Comparison of ENCODE assay signal across 16 cellular contexts in genomic region chr15:66117841-66118240, GRCh38.
DNase-seq lines count a peak whose midpoint lies in the region; TF ChIP-seq lines count a peak whose summit lies in the region.
"Had no signal": no experiment of that assay in that cellular context is flagged by ENCODE, and none has a peak within 500 bp of the region (broad histone marks: within the 10 kb centered on the region; RNA-seq: fewer than 3 reads in every experiment).

No MANE protein-coding gene starts in this region.

- no peak overlapping the region for H3K23ac ChIP-seq in H9 (ENCODE audit: insufficient read length, low read depth, low read length)

- no peaks in the 10 kb centered on the region; a peak in 1 of 5 replicates for H3K9me3 Mint-ChIP-seq in H9
- H3K9me3 Mint-ChIP-seq: CD8-positive, alpha-beta T cell had no signal

- no peak overlapping the region for H3K9ac ChIP-seq in H9 (ENCODE audit: extremely low read depth, insufficient read length, low read length)
- H3K9ac ChIP-seq: BLaER1 had no signal

- H3K23me2 ChIP-seq in H9 (ENCODE audit: insufficient read length, low read depth, low read length, poor library complexity, severe bottlenecking), result no peaks in the 10 kb centered on the region

- H4K5ac ChIP-seq in H9 (ENCODE audit: insufficient read length, low read depth, low read length), result no peak overlapping the region

- H4K20me1 ChIP-seq in H9 (ENCODE audit: control insufficient read depth, insufficient read depth, insufficient read length), result no peaks in the 10 kb centered on the region
- H4K20me1 ChIP-seq: BLaER1 had no signal

- no peak overlapping the region for H4K8ac ChIP-seq in H9 (replicated peaks; ENCODE audit: insufficient read length, low read depth, low read length)

- H2AK5ac ChIP-seq in H9 (ENCODE audit: insufficient read length, low read length), result no peak overlapping the region

- H3K27me3 Mint-ChIP-seq in H9 (ENCODE audit: low read depth), result peaks cover 4% of the 10 kb centered on the region

- H3K79me1 ChIP-seq in H9 (ENCODE audit: insufficient read depth, low read depth, low read length, poor library complexity, severe bottlenecking), result no peaks in the 10 kb centered on the region

- DNase-seq in H9, result no peak
- DNase-seq in inferior parietal cortex (ENCODE audit: extremely low spot score), result peak; percentile 51
- peak; percentile 55 for DNase-seq in putamen (ENCODE audit: low spot score)
- DNase-seq in NCI-H446 (lab: John Stamatoyannopoulos, UW), result no peak
- DNase-seq in OCI-M2 (lab: John Stamatoyannopoulos, UW; ENCODE audit: unreplicated experiment), result no peak
- DNase-seq in stimulated activated CD4-positive, alpha-beta T cell treated with anti-CD3 and anti-CD28 coated beads, Interleukin-4, amount 100 ng/mL, for 4 hours, result no peak
- DNase-seq: Caco-2; CD4-positive, CD25-positive, alpha-beta regulatory T cell; CD8-positive, alpha-beta T cell; DMS153; DND-41; GOT3; HCEC 1CT had no signal

- no peaks in the 10 kb centered on the region for H3K36me3 Mint-ChIP-seq in H9 (ENCODE audit: insufficient read depth in 1 of 3, low read depth in 3 of 3)
- H3K36me3 Mint-ChIP-seq: CD4-positive, CD25-positive, alpha-beta regulatory T cell; CD8-positive, alpha-beta T cell had no signal

- H2BK12ac ChIP-seq in H9 (ENCODE audit: insufficient read length, low read depth, low read length), result no peak overlapping the region

- H3K14ac ChIP-seq in H9 (ENCODE audit: insufficient read depth, low read length), result no peak overlapping the region

- H2BK15ac ChIP-seq in H9 (ENCODE audit: low read depth, low read length), result no peak overlapping the region

- no peak overlapping the region for H2BK20ac ChIP-seq in H9 (ENCODE audit: low read depth, low read length, poor library complexity, severe bottlenecking)

- no peaks in the 10 kb centered on the region for H3K9me3 ChIP-seq in H9 (ENCODE audit: control insufficient read depth, low read depth, low read length)
- H3K9me3 ChIP-seq: BLaER1, Caco-2 had no signal

- H3T11ph ChIP-seq in H9 (ENCODE audit: low read length), result no peak overlapping the region

- H3K4me2 ChIP-seq in H9 (ENCODE audit: insufficient read depth, insufficient read length, low read length), result no peak overlapping the region
- H3K4me2 ChIP-seq: BLaER1 had no signal

- H3K4me1 Mint-ChIP-seq in H9, result peaks cover 30 to 35% of the 10 kb centered on the region in 2 experiments

- no peak overlapping the region for H3K4me3 Mint-ChIP-seq in H9
- H3K4me3 Mint-ChIP-seq: B cell; CD4-positive, CD25-positive, alpha-beta regulatory T cell; CD8-positive, alpha-beta T cell had no signal

- H3K18ac ChIP-seq in H9 (ENCODE audit: insufficient read length, low read depth, low read length), result peak overlapping the region; percentile 57

- H2AFZ ChIP-seq in H9 (ENCODE audit: low read length), result no peak overlapping the region

- H4K91ac ChIP-seq in H9 (ENCODE audit: insufficient read length, low read depth, low read length), result no peak overlapping the region

- no peak overlapping the region for H2BK120ac ChIP-seq in H9 (ENCODE audit: low read depth, low read length, poor library complexity, severe bottlenecking)

- H2BK5ac ChIP-seq in H9 (ENCODE audit: insufficient read length, low read length), result no peak overlapping the region

- no peak for TF ChIP-seq CTCF in H9 (conservative IDR thresholded peaks at IDR 0.05)

- H3K79me2 ChIP-seq in H9 (ENCODE audit: insufficient read depth, low read length), result no peaks in the 10 kb centered on the region

- H3K27ac Mint-ChIP-seq in H9, result peak overlapping the region in 1 of 3 experiments; percentile 2; a peak in 1 of 7 replicates
- H3K27ac Mint-ChIP-seq: B cell; CD8-positive, alpha-beta T cell had no signal

- H3K4me1 ChIP-seq in H9 (ENCODE audit: insufficient read depth, low read length), result no peaks in the 10 kb centered on the region
- H3K4me1 ChIP-seq: Caco-2 had no signal

- H3K27ac ChIP-seq in H9 (ENCODE audit: insufficient read length, low read depth, low read length), result no peak overlapping the region
- H3K27ac ChIP-seq: BLaER1, C4-2B had no signal

- no peak overlapping the region for H3K4ac ChIP-seq in H9 (ENCODE audit: low read depth, low read length)

- no peak overlapping the region for H3K56ac ChIP-seq in H9 (ENCODE audit: insufficient read length, low read depth, low read length)

- WGBS in H9 (ENCODE audit: extremely low coverage, insufficient read length, low lambda C conversion rate), result no CpG with 5 or more reads among the region's 4 CpGs

- no peaks in the 10 kb centered on the region for H3K27me3 ChIP-seq in H9 (ENCODE audit: insufficient read depth, low read length)

Comparison
In these comparisons a context has a peak if more than half of its experiments do, and no peak if none do; other contexts are left out.
1. DNase-seq: peak in inferior parietal cortex (single experiment) and putamen (single experiment); none in H9 (single experiment), NCI-H446 (0 of 2), OCI-M2 (single experiment) and stimulated activated CD4-positive, alpha-beta T cell treated with anti-CD3 and anti-CD28 coated beads, Interleukin-4, amount 100 ng/mL, for 4 hours (0 of 2).